ENCODE assay signal across 12 cellular contexts in the genomic region with DNA sequence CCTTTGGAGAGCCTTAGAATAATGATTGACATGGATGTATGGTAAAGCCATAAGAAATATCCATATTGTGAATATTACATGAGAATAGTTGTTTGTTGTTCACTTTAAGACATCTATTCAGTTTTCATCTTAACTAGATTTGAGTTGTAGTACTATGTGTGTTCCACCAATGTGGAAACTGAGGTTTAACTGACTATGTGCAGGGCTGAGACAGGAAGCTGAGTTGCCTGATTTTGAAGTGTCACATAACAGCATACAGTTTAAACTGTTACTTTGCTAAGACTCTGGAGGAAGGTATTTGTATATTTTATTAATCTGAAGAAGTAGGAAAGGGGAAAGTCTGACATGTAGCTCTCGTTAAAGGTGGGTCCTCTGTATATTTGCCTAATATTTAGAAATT. TPM values are rescaled to one million over a fixed set of nuclear protein-coding genes. Genes with fewer than 3 reads are reported as not detected.
DNase-seq lines count a peak whose midpoint lies in the region; ATAC-seq and TF ChIP-seq lines count a peak whose summit lies in the region.
"Had no signal": no experiment of that assay in that cellular context is flagged by ENCODE, and none has a peak within 500 bp of the region (broad histone marks: within the 10 kb centered on the region; RNA-seq: fewer than 3 reads in every experiment).

No MANE protein-coding gene starts in this region.

- no peak overlapping the region for H3K27ac Mint-ChIP-seq in GM23338
- peak overlapping the region; percentile 92 for H3K27ac Mint-ChIP-seq in T-helper 17 cell
- H3K27ac Mint-ChIP-seq: stimulated activated naive B cell treated with anti-CD40 and anti-IgM and Interleukin-4, amounts not matched to agents 10 μg/mL and 1 μg/mL and 100 μg/mL, for 72 hours; T-cell had no signal

- H3K27me3 ChIP-seq in A673 (replicated peaks; ENCODE audit: insufficient read depth, low read depth, low read length, poor library complexity) (no peaks in the 10 kb centered on the region), GM23338 (ENCODE audit: insufficient read depth) (no peaks in the 10 kb centered on the region), iPS-15b (ENCODE audit: control insufficient read depth, insufficient read depth, low read length) (no peaks in the 10 kb centered on the region)

- no peak overlapping the region for H3K9ac ChIP-seq in iPS-15b (ENCODE audit: low read depth, low read length)

- peaks cover 2% of the 10 kb centered on the region for H3K27me3 Mint-ChIP-seq in GM23338 (ENCODE audit: insufficient read depth, low read depth, poor library complexity)
- no peaks in the 10 kb centered on the region for H3K27me3 Mint-ChIP-seq in T-helper 17 cell
- H3K27me3 Mint-ChIP-seq: stimulated activated naive B cell treated with anti-CD40 and anti-IgM and Interleukin-4, amounts not matched to agents 10 μg/mL and 1 μg/mL and 100 μg/mL, for 72 hours; T-cell had no signal

- H2AFZ ChIP-seq in GM23338: no peak overlapping the region

- H3K36me3 Mint-ChIP-seq in GM23338 (ENCODE audit: low read depth) (peaks cover 47% of the 10 kb centered on the region), T-helper 17 cell (ENCODE audit: low read depth) (peaks cover 7% of the 10 kb centered on the region)
- H3K36me3 Mint-ChIP-seq: stimulated activated naive B cell treated with anti-CD40 and anti-IgM and Interleukin-4, amounts not matched to agents 10 μg/mL and 1 μg/mL and 100 μg/mL, for 72 hours had no signal

- no peaks in the 10 kb centered on the region for H3K9me2 ChIP-seq in GM23338 (ENCODE audit: insufficient read depth)

- POLR2A ChIA-PET in A673 (lab: Charles Lee; ENCODE audit: low non-redundant PET): no interaction called here
- POLR2A ChIA-PET in GM10248 (lab: Yijun Ruan, JAX): no interaction called here

- H3K9me3 Mint-ChIP-seq in GM23338: no peaks in the 10 kb centered on the region
- H3K9me3 Mint-ChIP-seq: stimulated activated naive B cell treated with anti-CD40 and anti-IgM and Interleukin-4, amounts not matched to agents 10 μg/mL and 1 μg/mL and 100 μg/mL, for 72 hours; T-cell had no signal

- no peaks in the 10 kb centered on the region for H3K9me3 ChIP-seq in A673 (ENCODE audit: low read depth, low read length, poor library complexity, severe bottlenecking)
- no peaks in the 10 kb centered on the region for H3K9me3 ChIP-seq in T-helper 17 cell (ENCODE audit: control insufficient read depth, low read length, poor library complexity, severe bottlenecking)
- H3K9me3 ChIP-seq in iPS-15b (ENCODE audit: control insufficient read depth, insufficient read depth, low read length): no peaks in the 10 kb centered on the region

- no peak for ATAC-seq in GM23338
- no peak for ATAC-seq in T-helper 17 cell
- ATAC-seq in HG03565 (IDR thresholded peaks at IDR 0.05; ENCODE audit: unreplicated experiment): no peak
- no peak for ATAC-seq in HG02840 (IDR thresholded peaks at IDR 0.05; ENCODE audit: low FRiP score, unreplicated experiment)
- ATAC-seq: stimulated activated naive B cell treated with anti-CD40 and anti-IgM and Interleukin-4, amounts not matched to agents 10 μg/mL and 1 μg/mL and 100 μg/mL, for 72 hours; T-cell had no signal

- DNase-seq in A673 (ENCODE audit: low spot score): no peak
- DNase-seq in GM23338 (ENCODE audit: low spot score): no peak
- no peak for DNase-seq in T-helper 17 cell
- no peak for DNase-seq in hypothalamus (lab: John Stamatoyannopoulos, UW)
- DNase-seq in GM10248 (ENCODE audit: extremely low spot score): no peak
- DNase-seq: amniotic stem cell; GF-D8; stimulated activated naive B cell treated with anti-CD40 and anti-IgM and Interleukin-4, amounts not matched to agents 10 μg/mL and 1 μg/mL and 100 μg/mL, for 72 hours; T-cell had no signal

- peak overlapping the region; percentile 79 for H3K4me3 ChIP-seq in A673 (ENCODE audit: low read depth, low read length, poor library complexity, severe bottlenecking)
- no peak overlapping the region for H3K4me3 ChIP-seq in GM23338
- peak overlapping the region; percentile 6 for H3K4me3 ChIP-seq in iPS-15b (ENCODE audit: low read depth, low read length)

- H3K36me3 ChIP-seq in A673 (ENCODE audit: insufficient read depth, low read length, poor library complexity, severe bottlenecking): peaks cover 53% of the 10 kb centered on the region
- H3K36me3 ChIP-seq in GM23338 (ENCODE audit: insufficient read depth): peaks cover 32% of the 10 kb centered on the region
- peaks cover 12% of the 10 kb centered on the region for H3K36me3 ChIP-seq in iPS-15b (ENCODE audit: control insufficient read depth, insufficient read depth, low read length)

- H3K27ac ChIP-seq in A673 (ENCODE audit: low read depth, low read length, poor library complexity, severe bottlenecking): no peak overlapping the region
- no peak overlapping the region for H3K27ac ChIP-seq in GM23338 (ENCODE audit: low read depth)

- H3F3A ChIP-seq in GM23338 (replicated peaks; ENCODE audit: low read depth): no peaks in the 10 kb centered on the region

- H3K4me3 Mint-ChIP-seq in GM23338 (peak overlapping the region; percentile 92), T-helper 17 cell (no peak overlapping the region)
- H3K4me3 Mint-ChIP-seq: stimulated activated naive B cell treated with anti-CD40 and anti-IgM and Interleukin-4, amounts not matched to agents 10 μg/mL and 1 μg/mL and 100 μg/mL, for 72 hours had no signal

- no peak overlapping the region for H3K4me2 ChIP-seq in GM23338

- BruUV-seq in A673 (replicated peaks; lab: Mats Ljungman, UMichigan): no TSS peak

- H3K4me1 ChIP-seq in A673 (ENCODE audit: insufficient read depth, low read length, poor library complexity, severe bottlenecking) (peaks cover 13% of the 10 kb centered on the region), GM23338 (ENCODE audit: insufficient read depth) (peaks cover 20% of the 10 kb centered on the region), iPS-15b (ENCODE audit: control insufficient read depth, insufficient read depth, low read length) (peaks cover 8% of the 10 kb centered on the region)

- intact Hi-C loops in A673 (cut with micrococcal nuclease; ENCODE audit: unreplicated experiment): no loop called here

- H3K79me2 ChIP-seq in GM23338 (replicated peaks; ENCODE audit: insufficient read depth): peaks cover 67% of the 10 kb centered on the region

- CTCF ChIA-PET in A673 (lab: Charles Lee) (no interaction called here), GM10248 (lab: Yijun Ruan, JAX) (interaction anchor here (0.8 to 2.0 kb wide), 5 partner anchors 11 to 80 kb away, joined by 3 to 5 read pairs (median 5); a partner anchor contains a TSS)

- H4K20me1 ChIP-seq in GM23338 (replicated peaks; ENCODE audit: insufficient read depth): peaks cover 15% of the 10 kb centered on the region

- TF ChIP-seq CTCF in A673 (conservative IDR thresholded peaks at IDR 0.05; ENCODE audit: low read depth, low read length) (no peak), GM23338 (conservative IDR thresholded peaks at IDR 0.05; ENCODE audit: low read depth in 2 of 2) (no peak), GM10248 (IDR thresholded peaks at IDR 0.05; ENCODE audit: control extremely low read depth, extremely low read depth, low read depth, missing control alignments) (no peak)

- H3K4me1 Mint-ChIP-seq in GM23338: peaks cover 28% of the 10 kb centered on the region
- H3K4me1 Mint-ChIP-seq in T-helper 17 cell: peaks cover 27% of the 10 kb centered on the region

TF ChIP-seq in GM23338, 12 proteins besides CTCF, POLR2A, EP300 and RAD21:
- TF ChIP-seq EZH2 (IDR thresholded peaks at IDR 0.05; ENCODE audit: low read depth, unreplicated experiment): no peak

RNA-seq across cellular contexts. Expression of a gene that starts 2.1 kb away (rescaled TPM):
- total RNA-seq in A673 (2021) (98.5 and 102 TPM in 2 replicates), T-helper 17 cell (1 to 10 TPM; 2.2 to 2.3 TPM)
- 96.9 and 102 TPM in 2 replicates for total RNA-seq in GM23338 (2014; rRNA removed; shearing (Covaris generic))
- polyA plus RNA-seq in GM23338 (2016; fragmentation: Nextera tagmentation; extraction: Ambion mirVana): 94.2 and 111 TPM in 2 replicates

RNA-seq across cellular contexts. Expression of a gene that starts 41.8 kb away (rescaled TPM):
- total RNA-seq in A673 (2021) (3.3 and 3.5 TPM in 2 replicates), T-helper 17 cell (1 to 10 TPM; 1.0 to 2.4 TPM)
- 4.2 and 4.9 TPM in 2 replicates for total RNA-seq in GM23338 (2014; rRNA removed; shearing (Covaris generic))
- polyA plus RNA-seq in GM23338 (2016; fragmentation: Nextera tagmentation; extraction: Ambion mirVana): 1.5 and 1.8 TPM in 2 replicates

Comparison
In these comparisons a context has a peak if more than half of its experiments do, and no peak if none do; other contexts are left out.
1. RNA of a gene that starts 2.1 kb away (total RNA-seq): 96.9 to 102 TPM in GM23338 and 98.5 to 102 TPM in A673; 2.2 to 2.3 TPM in T-helper 17 cell; every median in the first group is over 10 times any median in the second.